In genomic region chr16:4303973-4304372, GRCh38 we compare ENCODE assay signal across 2 cellular contexts.
TF ChIP-seq lines count a peak whose summit lies in the region.

No MANE protein-coding gene starts in this region.

TF ChIP-seq in GM23338, 12 proteins besides CTCF, POLR2A, EP300 and RAD21:
- TF ChIP-seq EZH2phosphoT487 (IDR thresholded peaks at IDR 0.05; ENCODE audit: unreplicated experiment) = no peak
- no peak for TF ChIP-seq EZH2 (IDR thresholded peaks at IDR 0.05; ENCODE audit: low read depth, unreplicated experiment)
- TF ChIP-seq ZNF114 (CRISPR knock-in tag; IDR thresholded peaks at IDR 0.05) = no peak
- TF ChIP-seq CREB1 (CRISPR knock-in tag; IDR thresholded peaks at IDR 0.05; ENCODE audit: low read depth) = no peak
- TF ChIP-seq, protein P1, sequence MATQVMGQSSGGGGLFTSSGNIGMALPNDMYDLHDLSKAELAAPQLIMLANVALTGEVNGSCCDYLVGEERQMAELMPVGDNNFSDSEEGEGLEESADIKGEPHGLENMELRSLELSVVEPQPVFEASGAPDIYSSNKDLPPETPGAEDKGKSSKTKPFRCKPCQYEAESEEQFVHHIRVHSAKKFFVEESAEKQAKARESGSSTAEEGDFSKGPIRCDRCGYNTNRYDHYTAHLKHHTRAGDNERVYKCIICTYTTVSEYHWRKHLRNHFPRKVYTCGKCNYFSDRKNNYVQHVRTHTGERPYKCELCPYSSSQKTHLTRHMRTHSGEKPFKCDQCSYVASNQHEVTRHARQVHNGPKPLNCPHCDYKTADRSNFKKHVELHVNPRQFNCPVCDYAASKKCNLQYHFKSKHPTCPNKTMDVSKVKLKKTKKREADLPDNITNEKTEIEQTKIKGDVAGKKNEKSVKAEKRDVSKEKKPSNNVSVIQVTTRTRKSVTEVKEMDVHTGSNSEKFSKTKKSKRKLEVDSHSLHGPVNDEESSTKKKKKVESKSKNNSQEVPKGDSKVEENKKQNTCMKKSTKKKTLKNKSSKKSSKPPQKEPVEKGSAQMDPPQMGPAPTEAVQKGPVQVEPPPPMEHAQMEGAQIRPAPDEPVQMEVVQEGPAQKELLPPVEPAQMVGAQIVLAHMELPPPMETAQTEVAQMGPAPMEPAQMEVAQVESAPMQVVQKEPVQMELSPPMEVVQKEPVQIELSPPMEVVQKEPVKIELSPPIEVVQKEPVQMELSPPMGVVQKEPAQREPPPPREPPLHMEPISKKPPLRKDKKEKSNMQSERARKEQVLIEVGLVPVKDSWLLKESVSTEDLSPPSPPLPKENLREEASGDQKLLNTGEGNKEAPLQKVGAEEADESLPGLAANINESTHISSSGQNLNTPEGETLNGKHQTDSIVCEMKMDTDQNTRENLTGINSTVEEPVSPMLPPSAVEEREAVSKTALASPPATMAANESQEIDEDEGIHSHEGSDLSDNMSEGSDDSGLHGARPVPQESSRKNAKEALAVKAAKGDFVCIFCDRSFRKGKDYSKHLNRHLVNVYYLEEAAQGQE (IDR thresholded peaks at IDR 0.05; ENCODE audit: unreplicated experiment) = no peak
- no peak for TF ChIP-seq ZNF331 (CRISPR knock-in tag; IDR thresholded peaks at IDR 0.05; ENCODE audit: low read depth)
- no peak for TF ChIP-seq ZNF462 (CRISPR knock-in tag; IDR thresholded peaks at IDR 0.05)
- TF ChIP-seq, protein P2, sequence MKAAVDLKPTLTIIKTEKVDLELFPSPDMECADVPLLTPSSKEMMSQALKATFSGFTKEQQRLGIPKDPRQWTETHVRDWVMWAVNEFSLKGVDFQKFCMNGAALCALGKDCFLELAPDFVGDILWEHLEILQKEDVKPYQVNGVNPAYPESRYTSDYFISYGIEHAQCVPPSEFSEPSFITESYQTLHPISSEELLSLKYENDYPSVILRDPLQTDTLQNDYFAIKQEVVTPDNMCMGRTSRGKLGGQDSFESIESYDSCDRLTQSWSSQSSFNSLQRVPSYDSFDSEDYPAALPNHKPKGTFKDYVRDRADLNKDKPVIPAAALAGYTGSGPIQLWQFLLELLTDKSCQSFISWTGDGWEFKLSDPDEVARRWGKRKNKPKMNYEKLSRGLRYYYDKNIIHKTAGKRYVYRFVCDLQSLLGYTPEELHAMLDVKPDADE (IDR thresholded peaks at IDR 0.05) = no peak
- no peak for TF ChIP-seq JUNB (IDR thresholded peaks at IDR 0.05; ENCODE audit: unreplicated experiment)
- no peak for TF ChIP-seq STAT1 (IDR thresholded peaks at IDR 0.05; ENCODE audit: unreplicated experiment)
- TF ChIP-seq NANOG (IDR thresholded peaks at IDR 0.05; ENCODE audit: borderline replicate concordance) = no peak
- no peak for TF ChIP-seq POLR2AphosphoS5 (IDR thresholded peaks at IDR 0.05; ENCODE audit: low read depth)

TF ChIP-seq in K562, 482 proteins besides CTCF, POLR2A, EP300 and RAD21:
- TF ChIP-seq POLR2G (IDR thresholded peaks at IDR 0.05; ENCODE audit: low read depth, low read length) (0 out of 2 replicates have a peak, but pooled peaks have one; percentile 24), RBFOX2 (IDR thresholded peaks at IDR 0.05; ENCODE audit: low read depth, low read length) (0 out of 2 replicates have a peak, but pooled peaks have one; percentile 16), ZNF586 (CRISPR knock-in tag; conservative IDR thresholded peaks at IDR 0.05) (no peak), GATAD2A (IDR thresholded peaks at IDR 0.05) (no peak), XRCC3 (IDR thresholded peaks at IDR 0.05) (no peak), PHB2 (IDR thresholded peaks at IDR 0.05; ENCODE audit: low read depth) (no peak), ASH1L (IDR thresholded peaks at IDR 0.05; ENCODE audit: borderline replicate concordance, low read depth, partially characterized antibody) (no peak), ATF1 (CRISPR knock-in tag; IDR thresholded peaks at IDR 0.05) (no peak), ATF1 (tag; IDR thresholded peaks at IDR 0.05) (no peak)
